In genomic region chr6:132190097-132190814, GRCh38 we compare ENCODE assay signal across 10 cellular contexts.
DNase-seq lines count a peak whose midpoint lies in the region; ATAC-seq and TF ChIP-seq lines count a peak whose summit lies in the region.
"Had no signal": no experiment of that assay in that cellular context is flagged by ENCODE, and none has a peak within 500 bp of the region (broad histone marks: within the 10 kb centered on the region; RNA-seq: fewer than 3 reads in every experiment).

No MANE protein-coding gene starts in this region.

- H3K27me3 Mint-ChIP-seq in activated CD8-positive, alpha-beta T cell treated with anti-CD3 and anti-CD28 coated beads, Interleukin-2, amount 10 ng/mL, durations not matched to agents 7 days and 5 days (ENCODE audit: low read depth) = no peaks in the 10 kb centered on the region
- H3K27me3 Mint-ChIP-seq: activated CD4-positive, alpha-beta memory T cell treated with anti-CD3 and anti-CD28 coated beads, Interleukin-2, amount 10 ng/mL, durations not matched to agents 7 days and 5 days had no signal

- H3K9me3 ChIP-seq in colonic mucosa = no peaks in the 10 kb centered on the region

- no peak overlapping the region for H3K9ac ChIP-seq in colonic mucosa (ENCODE audit: low read depth in 2 of 2, low read length in 2 of 2)

- no peaks in the 10 kb centered on the region for H3K9me3 Mint-ChIP-seq in activated CD8-positive, alpha-beta T cell treated with anti-CD3 and anti-CD28 coated beads, Interleukin-2, amount 10 ng/mL, durations not matched to agents 7 days and 5 days (ENCODE audit: insufficient read depth)
- H3K9me3 Mint-ChIP-seq: activated CD4-positive, alpha-beta memory T cell treated with anti-CD3 and anti-CD28 coated beads, Interleukin-2, amount 10 ng/mL, durations not matched to agents 7 days and 5 days; CD8-positive, alpha-beta T cell had no signal

- H3K27ac Mint-ChIP-seq in activated CD8-positive, alpha-beta T cell treated with anti-CD3 and anti-CD28 coated beads, Interleukin-2, amount 10 ng/mL, durations not matched to agents 7 days and 5 days = no peak overlapping the region
- H3K27ac Mint-ChIP-seq: activated CD4-positive, alpha-beta memory T cell treated with anti-CD3 and anti-CD28 coated beads, Interleukin-2, amount 10 ng/mL, durations not matched to agents 7 days and 5 days; CD8-positive, alpha-beta T cell had no signal

- no peaks in the 10 kb centered on the region for H3K4me1 Mint-ChIP-seq in activated CD8-positive, alpha-beta T cell treated with anti-CD3 and anti-CD28 coated beads, Interleukin-2, amount 10 ng/mL, durations not matched to agents 7 days and 5 days (ENCODE audit: low read depth)
- H3K4me1 Mint-ChIP-seq: activated CD4-positive, alpha-beta memory T cell treated with anti-CD3 and anti-CD28 coated beads, Interleukin-2, amount 10 ng/mL, durations not matched to agents 7 days and 5 days had no signal

- CTCF ChIA-PET in activated CD8-positive, alpha-beta T cell treated with anti-CD3 and anti-CD28 coated beads, Interleukin-2, amount 10 ng/mL, durations not matched to agents 7 days and 5 days (lab: Charles Lee) = no interaction called here

- H3K4me1 ChIP-seq in colonic mucosa = no peaks in the 10 kb centered on the region

- no peaks in the 10 kb centered on the region for H3K36me3 ChIP-seq in colonic mucosa

- no peak overlapping the region for H3K4me3 Mint-ChIP-seq in activated CD8-positive, alpha-beta T cell treated with anti-CD3 and anti-CD28 coated beads, Interleukin-2, amount 10 ng/mL, durations not matched to agents 7 days and 5 days
- H3K4me3 Mint-ChIP-seq: activated CD4-positive, alpha-beta memory T cell treated with anti-CD3 and anti-CD28 coated beads, Interleukin-2, amount 10 ng/mL, durations not matched to agents 7 days and 5 days; CD8-positive, alpha-beta T cell had no signal

- no peak for TF ChIP-seq CTCF in colonic mucosa (IDR thresholded peaks at IDR 0.05)

- H3K36me3 Mint-ChIP-seq in activated CD8-positive, alpha-beta T cell treated with anti-CD3 and anti-CD28 coated beads, Interleukin-2, amount 10 ng/mL, durations not matched to agents 7 days and 5 days (ENCODE audit: low read depth) = no peaks in the 10 kb centered on the region
- H3K36me3 Mint-ChIP-seq: CD8-positive, alpha-beta T cell had no signal

- POLR2A ChIA-PET in activated CD8-positive, alpha-beta T cell treated with anti-CD3 and anti-CD28 coated beads, Interleukin-2, amount 10 ng/mL, durations not matched to agents 7 days and 5 days (lab: Charles Lee) = no interaction called here

- ATAC-seq in GM21576 (IDR thresholded peaks at IDR 0.05; ENCODE audit: unreplicated experiment) (peak; percentile 75), GM19397 (IDR thresholded peaks at IDR 0.05; ENCODE audit: unreplicated experiment) (no peak)
- no peak for ATAC-seq in activated CD8-positive, alpha-beta T cell treated with anti-CD3 and anti-CD28 coated beads, Interleukin-2, amount 10 ng/mL, durations not matched to agents 7 days and 5 days
- ATAC-seq: CD8-positive, alpha-beta T cell had no signal

- DNase-seq in AG08395 (ENCODE audit: low spot score) (peak; percentile 18), M059J (ENCODE audit: low read depth) (peak; percentile 96), fibroblast of peridontal ligament (ENCODE audit: extremely low read depth) (peak; percentile 64), colonic mucosa (no peak)
- DNase-seq in activated CD8-positive, alpha-beta T cell treated with anti-CD3 and anti-CD28 coated beads, Interleukin-2, amount 10 ng/mL, durations not matched to agents 7 days and 5 days = no peak
- DNase-seq in stimulated activated CD4-positive, alpha-beta T cell treated with anti-CD3 and anti-CD28 coated beads, Interleukin-15, amount 100 ng/mL, for 24 hours = no peak
- DNase-seq: activated CD4-positive, alpha-beta memory T cell treated with anti-CD3 and anti-CD28 coated beads, Interleukin-2, amount 10 ng/mL, durations not matched to agents 7 days and 5 days; CD8-positive, alpha-beta T cell had no signal

- intact Hi-C loops in colonic mucosa (cut with DNase I) = no loop called here

- H3K27ac ChIP-seq in colonic mucosa = no peak overlapping the region

- H3K4me3 ChIP-seq in colonic mucosa = no peak overlapping the region

- no peaks in the 10 kb centered on the region for H3K27me3 ChIP-seq in colonic mucosa

Comparison
In these comparisons a context has a peak if more than half of its experiments do, and no peak if none do; other contexts are left out.
1. DNase-seq: peak in AG08395 (single experiment), M059J (single experiment) and fibroblast of peridontal ligament (single experiment); none in activated CD8-positive, alpha-beta T cell treated with anti-CD3 and anti-CD28 coated beads, Interleukin-2, amount 10 ng/mL, durations not matched to agents 7 days and 5 days (single experiment), colonic mucosa (single experiment) and stimulated activated CD4-positive, alpha-beta T cell treated with anti-CD3 and anti-CD28 coated beads, Interleukin-15, amount 100 ng/mL, for 24 hours (single experiment).